In genomic region chr11:8545698-8546366, GRCh38 we compare ENCODE assay signal across 25 cellular contexts. TPM values are rescaled to one million over a fixed set of nuclear protein-coding genes. Genes with fewer than 3 reads are reported as not detected.
DNase-seq lines count a peak whose midpoint lies in the region; ATAC-seq and TF ChIP-seq lines count a peak whose summit lies in the region.
"Had no signal": no experiment of that assay in that cellular context is flagged by ENCODE, and none has a peak within 500 bp of the region (broad histone marks: within the 10 kb centered on the region; RNA-seq: fewer than 3 reads in every experiment).

No MANE protein-coding gene starts in this region.

- DNase-seq in DMS153 (lab: John Stamatoyannopoulos, UW) (peak; percentile 13), DMS53 (lab: John Stamatoyannopoulos, UW) (peak; percentile 53), NCI-H69 (lab: John Stamatoyannopoulos, UW) (peak; percentile 79), left lung (no peak), left ventricle myocardium superior (no peak), iPS-NIHi11 (ENCODE audit: low spot score) (no peak)
- DNase-seq in activated naive CD4-positive, alpha-beta T cell treated with anti-CD3 and anti-CD28 coated beads, Interleukin-2, amount 50 U/mL, for 72 hours (ENCODE audit: low spot score in 2 of 2) = no peak
- DNase-seq: activated CD4-positive, alpha-beta T cell treated with anti-CD3 and anti-CD28 coated beads for 48 hours; activated naive CD4-positive, alpha-beta T cell treated with anti-CD3 and anti-CD28 coated beads, Interleukin-2, amount 10 ng/mL, durations not matched to agents 7 days and 5 days; body of pancreas; C1 segment of cervical spinal cord; KBM-7; kidney glomerular epithelial cell; NCI-H1436; NCI-H2171 treated with DMSO at 0.1 percent for 48 hours; NCI-H526 treated with DMSO at 0.1 percent for 48 hours; ovary; retina; transverse colon had no signal

- no peaks in the 10 kb centered on the region for H3K4me1 ChIP-seq in left lung
- H3K4me1 ChIP-seq: gastroesophageal sphincter, transverse colon had no signal

- H3K4me3 ChIP-seq in left lung = no peak overlapping the region
- H3K4me3 ChIP-seq: body of pancreas, gastroesophageal sphincter, ovary, skin epidermis, transverse colon had no signal

- no peaks in the 10 kb centered on the region for H3K9me3 Mint-ChIP-seq in activated naive CD4-positive, alpha-beta T cell treated with anti-CD3 and anti-CD28 coated beads, Interleukin-2, amount 50 U/mL, for 72 hours
- H3K9me3 Mint-ChIP-seq: activated naive CD4-positive, alpha-beta T cell treated with anti-CD3 and anti-CD28 coated beads, Interleukin-2, amount 10 ng/mL, durations not matched to agents 7 days and 5 days; activated T-helper 17 cell treated with anti-CD3 and anti-CD28 coated beads, Interleukin-2, amount 50 U/mL, for 72 hours; stimulated activated memory B cell treated with anti-CD40 and anti-IgM and Interleukin-4, amounts not matched to agents 10 μg/mL and 1 μg/mL and 100 μg/mL, for 72 hours had no signal

- H3K27me3 ChIP-seq in left lung = peaks cover 0 to 4% of the 10 kb centered on the region in 2 donors
- H3K27me3 ChIP-seq: body of pancreas, gastroesophageal sphincter, ovary, transverse colon had no signal

- intact Hi-C loops in left lung (cut with DNase I) = no loop called here
- intact Hi-C loops in left ventricle myocardium superior (cut with micrococcal nuclease) = no loop called here

- TF ChIP-seq CTCF in left lung (IDR thresholded peaks at IDR 0.05) = no peak

- H3K9me3 ChIP-seq in left lung = peaks cover 0 to 9% of the 10 kb centered on the region in 2 donors
- H3K9me3 ChIP-seq: body of pancreas, gastroesophageal sphincter, ovary, transverse colon had no signal

- H3K27ac Mint-ChIP-seq in activated naive CD4-positive, alpha-beta T cell treated with anti-CD3 and anti-CD28 coated beads, Interleukin-2, amount 50 U/mL, for 72 hours = no peak overlapping the region
- H3K27ac Mint-ChIP-seq: activated naive CD4-positive, alpha-beta T cell treated with anti-CD3 and anti-CD28 coated beads, Interleukin-2, amount 10 ng/mL, durations not matched to agents 7 days and 5 days; activated T-helper 17 cell treated with anti-CD3 and anti-CD28 coated beads, Interleukin-2, amount 50 U/mL, for 72 hours; nephron; stimulated activated memory B cell treated with anti-CD40 and anti-IgM and Interleukin-4, amounts not matched to agents 10 μg/mL and 1 μg/mL and 100 μg/mL, for 72 hours had no signal

- ATAC-seq in left lung (peak; percentile 87), left ventricle myocardium superior (no peak)
- ATAC-seq in activated naive CD4-positive, alpha-beta T cell treated with anti-CD3 and anti-CD28 coated beads, Interleukin-2, amount 50 U/mL, for 72 hours = no peak
- ATAC-seq: activated T-helper 17 cell treated with anti-CD3 and anti-CD28 coated beads, Interleukin-2, amount 50 U/mL, for 72 hours; body of pancreas; gastroesophageal sphincter; stimulated activated memory B cell treated with anti-CD40 and anti-IgM and Interleukin-4, amounts not matched to agents 10 μg/mL and 1 μg/mL and 100 μg/mL, for 72 hours had no signal

- H3K36me3 Mint-ChIP-seq in activated naive CD4-positive, alpha-beta T cell treated with anti-CD3 and anti-CD28 coated beads, Interleukin-2, amount 50 U/mL, for 72 hours = no peaks in the 10 kb centered on the region
- H3K36me3 Mint-ChIP-seq: activated naive CD4-positive, alpha-beta T cell treated with anti-CD3 and anti-CD28 coated beads, Interleukin-2, amount 10 ng/mL, durations not matched to agents 7 days and 5 days; stimulated activated memory B cell treated with anti-CD40 and anti-IgM and Interleukin-4, amounts not matched to agents 10 μg/mL and 1 μg/mL and 100 μg/mL, for 72 hours had no signal

- H3K27ac ChIP-seq in left lung = no peak overlapping the region
- H3K27ac ChIP-seq: body of pancreas, gastroesophageal sphincter, ovary, skin epidermis, transverse colon had no signal

- no peaks in the 10 kb centered on the region for H3K36me3 ChIP-seq in left lung
- H3K36me3 ChIP-seq: gastroesophageal sphincter, ovary, transverse colon had no signal

RNA-seq across cellular contexts. Expression of gene STK33, which starts 48.2 kb away (rescaled TPM):
- total RNA-seq in left lung = 10 to 100 TPM; 16.6 to 16.9 TPM
- 22.4 TPM for total RNA-seq in left ventricle myocardium superior
- total RNA-seq in activated naive CD4-positive, alpha-beta T cell treated with anti-CD3 and anti-CD28 coated beads, Interleukin-2, amount 50 U/mL, for 72 hours = 1 to 10 TPM in 1 of 2 donors, under 1 TPM in 1; 0.14 to 2.1 TPM
- total RNA-seq: SK-MEL-5 had no signal

Comparison
In these comparisons a context has a peak if more than half of its experiments do, and no peak if none do; other contexts are left out.
1. DNase-seq: peak in DMS153 (single experiment), DMS53 (single experiment) and NCI-H69 (single experiment); none in left lung (0 of 2), left ventricle myocardium superior (single experiment), activated naive CD4-positive, alpha-beta T cell treated with anti-CD3 and anti-CD28 coated beads, Interleukin-2, amount 50 U/mL, for 72 hours (0 of 2) and iPS-NIHi11 (single experiment).